Comparison of ENCODE assay signal across 1 cellular context in genomic region chr14:45400509-45400908, GRCh38.
TF ChIP-seq lines count a peak whose summit lies in the region.

No MANE protein-coding gene starts in this region.

TF ChIP-seq in WTC11, 78 proteins besides CTCF, POLR2A, EP300 and RAD21 (continued from another document):
- TF ChIP-seq, protein P1, sequence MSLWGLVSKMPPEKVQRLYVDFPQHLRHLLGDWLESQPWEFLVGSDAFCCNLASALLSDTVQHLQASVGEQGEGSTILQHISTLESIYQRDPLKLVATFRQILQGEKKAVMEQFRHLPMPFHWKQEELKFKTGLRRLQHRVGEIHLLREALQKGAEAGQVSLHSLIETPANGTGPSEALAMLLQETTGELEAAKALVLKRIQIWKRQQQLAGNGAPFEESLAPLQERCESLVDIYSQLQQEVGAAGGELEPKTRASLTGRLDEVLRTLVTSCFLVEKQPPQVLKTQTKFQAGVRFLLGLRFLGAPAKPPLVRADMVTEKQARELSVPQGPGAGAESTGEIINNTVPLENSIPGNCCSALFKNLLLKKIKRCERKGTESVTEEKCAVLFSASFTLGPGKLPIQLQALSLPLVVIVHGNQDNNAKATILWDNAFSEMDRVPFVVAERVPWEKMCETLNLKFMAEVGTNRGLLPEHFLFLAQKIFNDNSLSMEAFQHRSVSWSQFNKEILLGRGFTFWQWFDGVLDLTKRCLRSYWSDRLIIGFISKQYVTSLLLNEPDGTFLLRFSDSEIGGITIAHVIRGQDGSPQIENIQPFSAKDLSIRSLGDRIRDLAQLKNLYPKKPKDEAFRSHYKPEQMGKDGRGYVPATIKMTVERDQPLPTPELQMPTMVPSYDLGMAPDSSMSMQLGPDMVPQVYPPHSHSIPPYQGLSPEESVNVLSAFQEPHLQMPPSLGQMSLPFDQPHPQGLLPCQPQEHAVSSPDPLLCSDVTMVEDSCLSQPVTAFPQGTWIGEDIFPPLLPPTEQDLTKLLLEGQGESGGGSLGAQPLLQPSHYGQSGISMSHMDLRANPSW (CRISPR knock-in tag; conservative IDR thresholded peaks at IDR 0.05; ENCODE audit: low read depth) = no peak
- TF ChIP-seq NFE2L1 (CRISPR knock-in tag; IDR thresholded peaks at IDR 0.05) = no peak
- TF ChIP-seq MYBL2 (CRISPR knock-in tag; IDR thresholded peaks at IDR 0.05) = no peak
TF ChIP-seq in WTC11: peak in this region for 0.
